Comparison of ENCODE assay signal across 11 cellular contexts in genomic region chr9:97046228-97046627, GRCh38. TPM values are rescaled to one million over a fixed set of nuclear protein-coding genes. Genes with fewer than 3 reads are reported as not detected.
DNase-seq lines count a peak whose midpoint lies in the region; FAIRE-seq and TF ChIP-seq lines count a peak whose summit lies in the region.
"Had no signal": no experiment of that assay in that cellular context is flagged by ENCODE, and none has a peak within 500 bp of the region (broad histone marks: within the 10 kb centered on the region; RNA-seq: fewer than 3 reads in every experiment).

No MANE protein-coding gene starts in this region.

- H3K27me3 ChIP-seq in prostate gland (replicated peaks; ENCODE audit: insufficient read depth) (no peaks in the 10 kb centered on the region), uterus (no peaks in the 10 kb centered on the region)
- H3K27me3 ChIP-seq: right atrium auricular region had no signal

- H3K4me1 ChIP-seq in prostate gland (replicated peaks) (no peaks in the 10 kb centered on the region), uterus (no peaks in the 10 kb centered on the region)
- H3K4me1 ChIP-seq: right atrium auricular region had no signal

- TF ChIP-seq CTCF in epithelial cell of esophagus (IDR thresholded peaks at IDR 0.05; ENCODE audit: insufficient read depth, low read depth, low read length, missing control alignments): no peak
- TF ChIP-seq CTCF in prostate gland (IDR thresholded peaks at IDR 0.05): no peak
- no peak for TF ChIP-seq CTCF in uterus (IDR thresholded peaks at IDR 0.05)

- H3K27ac ChIP-seq in prostate gland (no peak overlapping the region), uterus (no peak overlapping the region)
- H3K27ac ChIP-seq: right atrium auricular region had no signal

- H3K36me3 ChIP-seq in prostate gland (no peaks in the 10 kb centered on the region), uterus (no peaks in the 10 kb centered on the region)
- H3K36me3 ChIP-seq: right atrium auricular region had no signal

- WGBS in prostate gland: 17% methylated on average over 5 of the region's 5 CpGs

- DNase-seq in H54 (ENCODE audit: insufficient read length, low spot score) (peak; percentile 86), NCI-H226 (peak; percentile 91), epithelial cell of esophagus (ENCODE audit: low read depth) (peak; percentile 99), prostate gland (ENCODE audit: low spot score) (peak; percentile 82), uterus (no peak), D341Med (ENCODE audit: low spot score) (no peak), NCI-H187 treated with DMSO at 0.1 percent for 48 hours (lab: John Stamatoyannopoulos, UW) (no peak), NCI-H187 (lab: John Stamatoyannopoulos, UW) (no peak)
- DNase-seq: central memory CD4-positive, alpha-beta T cell; OCI-M1 had no signal

- intact Hi-C loops in prostate gland (cut with DNase I) (no loop called here), uterus (cut with DNase I; ENCODE audit: low total_unique reads) (no loop called here)

- H3K4me3 ChIP-seq in epithelial cell of esophagus (ENCODE audit: low read length): no peak overlapping the region
- H3K4me3 ChIP-seq in prostate gland: no peak overlapping the region
- H3K4me3 ChIP-seq in uterus: no peak overlapping the region
- H3K4me3 ChIP-seq: right atrium auricular region had no signal

- TF ChIP-seq POLR2A in H54 (IDR thresholded peaks at IDR 0.05; ENCODE audit: low read depth, low read length) (no peak), prostate gland (IDR thresholded peaks at IDR 0.05) (no peak), uterus (IDR thresholded peaks at IDR 0.05) (no peak)

- H3K9me3 ChIP-seq in prostate gland: no peaks in the 10 kb centered on the region
- no peaks in the 10 kb centered on the region for H3K9me3 ChIP-seq in uterus
- H3K9me3 ChIP-seq: right atrium auricular region had no signal

- FAIRE-seq in H54 (lab: Jason Lieb, UNC): peak; percentile 95

RNA-seq across cellular contexts. Expression of gene CTSV, which starts 7.3 kb away (rescaled TPM):
- total RNA-seq in prostate gland (100 to 1,000 TPM in 1 of 2 donors, 1 to 10 TPM in 1; 1.3 to 277 TPM), uterus (1 to 10 TPM in 1 of 4 donors, not detected in 3; 1.6 TPM)
- total RNA-seq: right atrium auricular region had no signal

Comparison
In these comparisons a context has a peak if more than half of its experiments do, and no peak if none do; other contexts are left out.
1. DNase-seq: peak in H54 (single experiment), NCI-H226 (single experiment), epithelial cell of esophagus (single experiment) and prostate gland (single experiment); none in uterus (0 of 2), D341Med (single experiment), NCI-H187 treated with DMSO at 0.1 percent for 48 hours (single experiment) and NCI-H187 (0 of 2).